ENCODE assay signal across 9 cellular contexts in the genomic region with DNA sequence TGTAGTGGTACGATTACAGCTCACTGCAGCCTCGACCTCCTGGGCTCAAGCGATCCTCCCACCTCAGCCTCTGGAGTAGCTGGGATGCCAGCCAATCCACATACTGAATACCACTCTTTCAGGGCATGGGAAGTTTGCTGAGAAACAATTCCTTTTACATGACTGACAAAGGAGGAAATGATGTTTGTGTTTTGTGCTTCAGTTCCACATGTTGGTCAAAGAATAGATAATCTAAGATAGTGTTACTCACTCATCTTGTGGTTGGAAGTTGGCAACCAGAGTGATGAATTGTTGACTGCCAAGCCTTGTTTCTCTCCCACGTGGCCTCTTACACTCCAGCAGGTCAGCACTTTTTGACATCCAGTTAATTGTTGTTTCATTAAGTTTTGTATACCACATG. TPM values are rescaled to one million over a fixed set of nuclear protein-coding genes. Genes with fewer than 3 reads are reported as not detected.
DNase-seq lines count a peak whose midpoint lies in the region.
"Had no signal": no experiment of that assay in that cellular context is flagged by ENCODE, and none has a peak within 500 bp of the region (broad histone marks: within the 10 kb centered on the region; RNA-seq: fewer than 3 reads in every experiment).

No MANE protein-coding gene starts in this region.

- peak; percentile 22 for DNase-seq in stimulated activated CD4-positive, alpha-beta T cell treated with anti-CD3 and anti-CD28 coated beads, Interleukin-1b, Interleukin-23, amount 100 ng/mL, for 48 hours
- DNase-seq in stimulated activated CD4-positive, alpha-beta T cell treated with anti-CD3 and anti-CD28 coated beads, Interleukin-2, amount 100 ng/mL, for 24 hours = no peak
- no peak for DNase-seq in activated T-helper 2 cell treated with anti-CD3 and anti-CD28 coated beads, Interferon-gamma antibody, Interleukin-2, Interleukin-4, amounts not matched to agents 10 μg/mL and 5 μg/mL and 100 μg/mL, durations not matched to agents 14 hours and 24 hours and 36 hours (ENCODE audit: low spot score)
- DNase-seq in superior temporal gyrus (ENCODE audit: extremely low spot score) (peak; percentile 18), posterior vena cava (ENCODE audit: low spot score) (no peak), AG08396 (ENCODE audit: low spot score) (no peak)
- DNase-seq: CD4-positive, CD25-positive, alpha-beta regulatory T cell; effector CD8-positive, alpha-beta T cell; midbrain had no signal

- H3K36me3 Mint-ChIP-seq in activated T-helper 2 cell treated with anti-CD3 and anti-CD28 coated beads, Interferon-gamma antibody, Interleukin-2, Interleukin-4, amounts not matched to agents 10 μg/mL and 5 μg/mL and 100 μg/mL, durations not matched to agents 14 hours and 24 hours and 36 hours (ENCODE audit: low read depth) = no peaks in the 10 kb centered on the region
- H3K36me3 Mint-ChIP-seq: CD4-positive, CD25-positive, alpha-beta regulatory T cell had no signal

- H3K4me3 Mint-ChIP-seq in activated T-helper 2 cell treated with anti-CD3 and anti-CD28 coated beads, Interferon-gamma antibody, Interleukin-2, Interleukin-4, amounts not matched to agents 10 μg/mL and 5 μg/mL and 100 μg/mL, durations not matched to agents 14 hours and 24 hours and 36 hours (ENCODE audit: low read depth) = no peak overlapping the region
- H3K4me3 Mint-ChIP-seq: CD4-positive, CD25-positive, alpha-beta regulatory T cell had no signal

- intact Hi-C loops in activated T-helper 2 cell treated with anti-CD3 and anti-CD28 coated beads, Interferon-gamma antibody, Interleukin-2, Interleukin-4, amounts not matched to agents 10 μg/mL and 5 μg/mL and 100 μg/mL, durations not matched to agents 14 hours and 24 hours and 36 hours (cut with micrococcal nuclease) = no loop called here
- intact Hi-C loops in posterior vena cava (cut with DNase I) = no loop called here

- no peaks in the 10 kb centered on the region for H3K27me3 Mint-ChIP-seq in activated T-helper 2 cell treated with anti-CD3 and anti-CD28 coated beads, Interferon-gamma antibody, Interleukin-2, Interleukin-4, amounts not matched to agents 10 μg/mL and 5 μg/mL and 100 μg/mL, durations not matched to agents 14 hours and 24 hours and 36 hours (ENCODE audit: low read depth)

- peaks cover 8% of the 10 kb centered on the region for H3K9me3 Mint-ChIP-seq in activated T-helper 2 cell treated with anti-CD3 and anti-CD28 coated beads, Interferon-gamma antibody, Interleukin-2, Interleukin-4, amounts not matched to agents 10 μg/mL and 5 μg/mL and 100 μg/mL, durations not matched to agents 14 hours and 24 hours and 36 hours
- H3K9me3 Mint-ChIP-seq: CD4-positive, CD25-positive, alpha-beta regulatory T cell had no signal

- peak overlapping the region; percentile 62 for H3K27ac Mint-ChIP-seq in activated T-helper 2 cell treated with anti-CD3 and anti-CD28 coated beads, Interferon-gamma antibody, Interleukin-2, Interleukin-4, amounts not matched to agents 10 μg/mL and 5 μg/mL and 100 μg/mL, durations not matched to agents 14 hours and 24 hours and 36 hours
- H3K27ac Mint-ChIP-seq: CD4-positive, CD25-positive, alpha-beta regulatory T cell had no signal

- peaks cover 32% of the 10 kb centered on the region for H3K4me1 Mint-ChIP-seq in activated T-helper 2 cell treated with anti-CD3 and anti-CD28 coated beads, Interferon-gamma antibody, Interleukin-2, Interleukin-4, amounts not matched to agents 10 μg/mL and 5 μg/mL and 100 μg/mL, durations not matched to agents 14 hours and 24 hours and 36 hours (ENCODE audit: low read depth)

RNA-seq across cellular contexts. Expression of a gene that starts 7.6 kb away (rescaled TPM):
- not detected in 2 replicates for total RNA-seq in activated T-helper 2 cell treated with anti-CD3 and anti-CD28 coated beads, Interferon-gamma antibody, Interleukin-2, Interleukin-4, amounts not matched to agents 10 μg/mL and 5 μg/mL and 100 μg/mL, durations not matched to agents 14 hours and 24 hours and 36 hours
- not detected for total RNA-seq in posterior vena cava
- total RNA-seq: CD4-positive, CD25-positive, alpha-beta regulatory T cell had no signal

RNA-seq across cellular contexts. Expression of a gene that starts 16.7 kb away (rescaled TPM):
- not detected in 2 replicates for total RNA-seq in activated T-helper 2 cell treated with anti-CD3 and anti-CD28 coated beads, Interferon-gamma antibody, Interleukin-2, Interleukin-4, amounts not matched to agents 10 μg/mL and 5 μg/mL and 100 μg/mL, durations not matched to agents 14 hours and 24 hours and 36 hours
- total RNA-seq in posterior vena cava = not detected
- total RNA-seq: CD4-positive, CD25-positive, alpha-beta regulatory T cell had no signal

RNA-seq across cellular contexts. Expression of a gene that starts 26.3 kb away (rescaled TPM):
- not detected in 2 replicates for total RNA-seq in activated T-helper 2 cell treated with anti-CD3 and anti-CD28 coated beads, Interferon-gamma antibody, Interleukin-2, Interleukin-4, amounts not matched to agents 10 μg/mL and 5 μg/mL and 100 μg/mL, durations not matched to agents 14 hours and 24 hours and 36 hours
- total RNA-seq in posterior vena cava = not detected
- total RNA-seq: CD4-positive, CD25-positive, alpha-beta regulatory T cell had no signal

RNA-seq across cellular contexts. Expression of a gene that starts 35.4 kb away (rescaled TPM):
- not detected in 2 replicates for total RNA-seq in activated T-helper 2 cell treated with anti-CD3 and anti-CD28 coated beads, Interferon-gamma antibody, Interleukin-2, Interleukin-4, amounts not matched to agents 10 μg/mL and 5 μg/mL and 100 μg/mL, durations not matched to agents 14 hours and 24 hours and 36 hours
- total RNA-seq in posterior vena cava = not detected
- total RNA-seq: CD4-positive, CD25-positive, alpha-beta regulatory T cell had no signal

RNA-seq across cellular contexts. Expression of a gene that starts 44.8 kb away (rescaled TPM):
- total RNA-seq in activated T-helper 2 cell treated with anti-CD3 and anti-CD28 coated beads, Interferon-gamma antibody, Interleukin-2, Interleukin-4, amounts not matched to agents 10 μg/mL and 5 μg/mL and 100 μg/mL, durations not matched to agents 14 hours and 24 hours and 36 hours = not detected in 2 replicates
- total RNA-seq in posterior vena cava = not detected
- total RNA-seq: CD4-positive, CD25-positive, alpha-beta regulatory T cell had no signal

Comparison
In these comparisons a context has a peak if more than half of its experiments do, and no peak if none do; other contexts are left out.
1. DNase-seq: peak in stimulated activated CD4-positive, alpha-beta T cell treated with anti-CD3 and anti-CD28 coated beads, Interleukin-1b, Interleukin-23, amount 100 ng/mL, for 48 hours (single experiment) and superior temporal gyrus (single experiment); none in stimulated activated CD4-positive, alpha-beta T cell treated with anti-CD3 and anti-CD28 coated beads, Interleukin-2, amount 100 ng/mL, for 24 hours (0 of 2), activated T-helper 2 cell treated with anti-CD3 and anti-CD28 coated beads, Interferon-gamma antibody, Interleukin-2, Interleukin-4, amounts not matched to agents 10 μg/mL and 5 μg/mL and 100 μg/mL, durations not matched to agents 14 hours and 24 hours and 36 hours (single experiment), posterior vena cava (single experiment) and AG08396 (single experiment).